ENCODE assay signal across 9 cellular contexts in the genomic region with DNA sequence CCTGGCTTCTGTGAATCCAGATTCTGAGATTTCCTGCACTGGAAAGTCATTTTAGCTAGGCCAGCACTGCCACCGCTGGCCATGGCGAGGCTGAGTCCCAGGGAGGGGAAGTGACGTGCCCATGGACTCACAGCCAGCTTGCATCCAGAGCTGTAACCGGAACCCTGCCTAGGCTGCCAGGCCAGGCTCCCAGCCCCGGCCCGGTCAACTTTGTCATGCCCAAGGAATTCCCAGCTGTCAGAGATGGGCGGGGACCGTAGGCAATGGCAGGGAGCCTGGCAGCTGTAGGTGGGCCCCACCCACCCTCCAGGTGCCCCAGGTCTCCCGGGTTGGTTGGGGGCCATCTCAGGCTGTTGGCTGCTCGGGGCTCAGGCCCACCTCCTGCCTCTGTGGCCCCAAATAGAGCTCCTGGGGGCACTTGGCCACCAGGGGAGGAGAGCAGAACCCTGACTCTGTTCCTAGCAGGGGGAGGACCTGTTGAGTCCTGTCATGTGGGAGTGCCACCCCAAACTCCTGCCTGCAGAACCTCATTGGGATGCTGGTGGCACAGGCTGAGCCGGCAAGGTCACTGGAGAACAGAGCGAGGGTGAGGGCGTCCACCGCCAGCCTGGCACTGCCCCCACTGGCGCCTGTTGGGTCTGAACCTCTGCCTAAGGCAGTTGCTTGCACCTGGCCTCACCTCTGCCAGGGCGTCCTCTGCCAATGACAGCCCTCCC. TPM values are rescaled to one million over a fixed set of nuclear protein-coding genes. Genes with fewer than 3 reads are reported as not detected.
DNase-seq lines count a peak whose midpoint lies in the region; ATAC-seq and TF ChIP-seq lines count a peak whose summit lies in the region.
"Had no signal": no experiment of that assay in that cellular context is flagged by ENCODE, and none has a peak within 500 bp of the region (broad histone marks: within the 10 kb centered on the region; RNA-seq: fewer than 3 reads in every experiment).

No MANE protein-coding gene starts in this region.

- H3K4me1 ChIP-seq in GM23248 (ENCODE audit: insufficient read depth) (peaks cover 10% of the 10 kb centered on the region; the same call in 1 of the 2 replicates), skeletal muscle satellite cell (ENCODE audit: control insufficient read depth, insufficient read depth, low read length) (peaks cover 26% of the 10 kb centered on the region), Caco-2 (no peaks in the 10 kb centered on the region)

- H3K4me3 ChIP-seq in GM23248, result no peak overlapping the region
- no peak overlapping the region for H3K4me3 ChIP-seq in foreskin fibroblast (ENCODE audit: low read depth in 1 of 2, low read length in 2 of 2)
- H3K4me3 ChIP-seq in skeletal muscle satellite cell (ENCODE audit: low read length), result no peak overlapping the region
- H3K4me3 ChIP-seq in Caco-2 (ENCODE audit: low read depth, low read length), result no peak overlapping the region

- no peaks in the 10 kb centered on the region for H3K9me3 ChIP-seq in GM23248 (ENCODE audit: low read depth)
- no peaks in the 10 kb centered on the region for H3K9me3 ChIP-seq in skeletal muscle satellite cell (replicated peaks; ENCODE audit: low read length)
- H3K9me3 ChIP-seq in Caco-2, result no peaks in the 10 kb centered on the region

- BruUV-seq in Caco-2 (replicated peaks; lab: Mats Ljungman, UMichigan), result no TSS peak

- no peak overlapping the region for H3K4me3 Mint-ChIP-seq in Caco-2 (ENCODE audit: unreplicated experiment)
- H3K4me3 Mint-ChIP-seq: neural crest cell had no signal

- H3K36me3 Mint-ChIP-seq in Caco-2 (ENCODE audit: insufficient read depth, unreplicated experiment), result no peaks in the 10 kb centered on the region

- H3K9ac ChIP-seq in GM23248 (peak overlapping the region; percentile 66), skeletal muscle satellite cell (ENCODE audit: low read depth, low read length) (peak overlapping the region; percentile 21)

- peak; percentile 23; the same call in 1 of the 2 replicates for TF ChIP-seq CTCF in RWPE1 (conservative IDR thresholded peaks at IDR 0.05; ENCODE audit: low read depth)
- no peak for TF ChIP-seq CTCF in foreskin fibroblast (IDR thresholded peaks at IDR 0.05; ENCODE audit: low read depth, low read length)
- TF ChIP-seq CTCF in Caco-2 (IDR thresholded peaks at IDR 0.05; ENCODE audit: insufficient read depth in 1 of 2, low read depth in 1 of 2, low read length in 1 of 2, severe bottlenecking in 1 of 2, unreplicated experiment in 1 of 2), result no peak

- H3K36me3 ChIP-seq in GM23248 (ENCODE audit: low read depth) (no peaks in the 10 kb centered on the region), skeletal muscle satellite cell (ENCODE audit: insufficient read depth, low read length) (no peaks in the 10 kb centered on the region), Caco-2 (ENCODE audit: control insufficient read depth, insufficient read depth, low read length) (no peaks in the 10 kb centered on the region)

- no peaks in the 10 kb centered on the region for H3K27me3 Mint-ChIP-seq in Caco-2 (ENCODE audit: insufficient read depth, unreplicated experiment)

- H3F3A ChIP-seq in GM23248 (ENCODE audit: insufficient read depth), result peaks cover 7% of the 10 kb centered on the region; the same call in 1 of the 2 replicates

- no peaks in the 10 kb centered on the region for H3K4me1 Mint-ChIP-seq in Caco-2 (ENCODE audit: low read depth, unreplicated experiment)
- H3K4me1 Mint-ChIP-seq: neural crest cell had no signal

- intact Hi-C loops in Caco-2 (cut with micrococcal nuclease; ENCODE audit: unreplicated experiment), result loop anchor here (5.0 kb wide), 2 partner anchors 57 to 137 kb away; a partner anchor contains a TSS

- no peaks in the 10 kb centered on the region for H3K9me2 ChIP-seq in GM23248 (ENCODE audit: insufficient read depth)

- H3K79me2 ChIP-seq in GM23248 (ENCODE audit: insufficient read depth), result no peaks in the 10 kb centered on the region

- DNase-seq in GM23248, result peak; percentile 97
- DNase-seq in RWPE1 (ENCODE audit: low spot score), result peak; percentile 95
- DNase-seq in foreskin fibroblast, result peak; percentile 93 to 94
- DNase-seq in NCI-H146 (lab: John Stamatoyannopoulos, UW), result no peak
- DNase-seq in activated effector memory CD4-positive, alpha-beta T cell treated with anti-CD3 and anti-CD28 coated beads, Interleukin-2, amount 50 U/mL, for 16 hours, result no peak
- DNase-seq in Caco-2, result no peak

- no peak overlapping the region for H3K27ac Mint-ChIP-seq in Caco-2 (ENCODE audit: unreplicated experiment)

- POLR2A ChIA-PET in RWPE1 (lab: Yijun Ruan, JAX; ENCODE audit: low non-redundant PET) (no interaction called here), Caco-2 (lab: Charles Lee) (no interaction called here)

- no peaks in the 10 kb centered on the region for H4K20me1 ChIP-seq in GM23248 (ENCODE audit: insufficient read depth)

- H3K4me2 ChIP-seq in GM23248 (ENCODE audit: unreplicated experiment) (peak overlapping the region; percentile 12), skeletal muscle satellite cell (ENCODE audit: low read length) (peak overlapping the region; percentile 32)

- H3K27ac ChIP-seq in GM23248 (peak overlapping the region; percentile 55), RWPE1 (peak overlapping the region; percentile 96)

- WGBS in GM23248 (ENCODE audit: low coverage in 1 of 2, low lambda C conversion rate in 2 of 2, missing lambda C conversion rate in 2 of 2), 2 experiments, result 40 to 50% methylated on average over 12 to 16 of the region's 16 CpGs

- no peak for ATAC-seq in GM19455 (IDR thresholded peaks at IDR 0.05; ENCODE audit: unreplicated experiment)

- in situ Hi-C loops in GM23248 (cut with MboI), result no loop called here

- H3K27me3 ChIP-seq in GM23248 (replicated peaks; ENCODE audit: insufficient read depth), result no peaks in the 10 kb centered on the region
- no peaks in the 10 kb centered on the region for H3K27me3 ChIP-seq in skeletal muscle satellite cell (ENCODE audit: control insufficient read depth, insufficient read depth, low read length)
- H3K27me3 ChIP-seq in Caco-2 (replicated peaks; ENCODE audit: control insufficient read depth, insufficient read depth, low read length), result no peaks in the 10 kb centered on the region

- CTCF ChIA-PET in RWPE1 (lab: Yijun Ruan, JAX) (interaction anchor here (0.8 to 2.0 kb wide), 5 partner anchors 32 to 136 kb away, joined by 3 to 9 read pairs (median 5); a partner anchor contains a TSS), Caco-2 (lab: Charles Lee) (no interaction called here)

- H2AFZ ChIP-seq in GM23248, result peak overlapping the region; percentile 91

- no peaks in the 10 kb centered on the region for H3K9me3 Mint-ChIP-seq in Caco-2 (ENCODE audit: unreplicated experiment)
- H3K9me3 Mint-ChIP-seq: neural crest cell had no signal

RNA-seq across cellular contexts. Expression of a gene that starts 57.8 kb away (rescaled TPM):
- not detected in 2 replicates for total RNA-seq in GM23248 (2014; rRNA removed; shearing (Covaris generic))
- not detected in 2 replicates for polyA plus RNA-seq in GM23248 (2016; fragmentation: Nextera tagmentation; extraction: Ambion mirVana)
- total RNA-seq in skeletal muscle satellite cell (2012; rRNA removed), result 0.22 TPM in 1 of 2 replicates, not detected in the other
- 0.42 and 0.59 TPM in 2 replicates for total RNA-seq in Caco-2 (2022)

Comparison
In these comparisons a context has a peak if more than half of its experiments do, and no peak if none do; other contexts are left out.
1. DNase-seq: peak in GM23248 (single experiment), RWPE1 (single experiment) and foreskin fibroblast (2 of 2); none in NCI-H146 (single experiment), activated effector memory CD4-positive, alpha-beta T cell treated with anti-CD3 and anti-CD28 coated beads, Interleukin-2, amount 50 U/mL, for 16 hours (single experiment) and Caco-2 (0 of 2).